ENCODE assay signal across 8 cellular contexts in genomic region chr6:127464881-127465459, GRCh38.
DNase-seq lines count a peak whose midpoint lies in the region; ATAC-seq and TF ChIP-seq lines count a peak whose summit lies in the region.

No MANE protein-coding gene starts in this region.

- DNase-seq in COR-L47 (lab: John Stamatoyannopoulos, UW) = peak; percentile 20
- DNase-seq in activated T-cell treated with anti-CD3 and anti-CD28 coated beads for 48 hours (ENCODE audit: low read depth) = peak; percentile 33
- peak; percentile 80 for DNase-seq in fibroblast of peridontal ligament (ENCODE audit: extremely low read depth)
- peak in 44 of 56 donors; percentile 5 to 81 (median 34) for DNase-seq in nucleus accumbens (lab: John Stamatoyannopoulos, UW)

- H3K9me3 ChIP-seq in OCI-LY3 (ENCODE audit: insufficient read depth, low read length) = no peaks in the 10 kb centered on the region
- H3K9me3 ChIP-seq in subcutaneous abdominal adipose tissue (ENCODE audit: control insufficient read depth in 5 of 5, low read length in 5 of 5) = no peaks in the 10 kb centered on the region

- TF ChIP-seq CTCF in OCI-LY3 (IDR thresholded peaks at IDR 0.05; ENCODE audit: low read depth, low read length) = peak; percentile 72

- H3K4me1 ChIP-seq in OCI-LY3 (ENCODE audit: low read length) (no peaks in the 10 kb centered on the region), subcutaneous abdominal adipose tissue (ENCODE audit: control insufficient read depth in 5 of 5, insufficient read depth in 5 of 5, low read length in 5 of 5) (peaks cover 0 to 12% (median 4%) of the 10 kb centered on the region in 5 donors)

- no peak overlapping the region for H2AFZ ChIP-seq in OCI-LY3 (ENCODE audit: low read depth, low read length)

- H3K4me2 ChIP-seq in OCI-LY3 (ENCODE audit: low read length) = no peak overlapping the region

- H3K4me3 ChIP-seq in OCI-LY3 (ENCODE audit: low read length) (no peak overlapping the region), subcutaneous abdominal adipose tissue (ENCODE audit: low read depth in 1 of 5, low read length in 5 of 5) (no peak overlapping the region)

- no peaks in the 10 kb centered on the region for H4K20me1 ChIP-seq in OCI-LY3 (ENCODE audit: insufficient read depth, low read length)

- H3K9ac ChIP-seq in OCI-LY3 (ENCODE audit: low read length) (no peak overlapping the region), subcutaneous abdominal adipose tissue (ENCODE audit: low read length in 5 of 5) (no peak overlapping the region)

- no peaks in the 10 kb centered on the region for H3K27me3 ChIP-seq in OCI-LY3 (ENCODE audit: low read depth, low read length)
- no peaks in the 10 kb centered on the region for H3K27me3 ChIP-seq in subcutaneous abdominal adipose tissue (ENCODE audit: control insufficient read depth in 5 of 5, insufficient read depth in 4 of 5, low read length in 5 of 5)

- no peaks in the 10 kb centered on the region for H3K79me2 ChIP-seq in OCI-LY3 (ENCODE audit: low read length)

- no peaks in the 10 kb centered on the region for H3K36me3 ChIP-seq in OCI-LY3 (replicated peaks; ENCODE audit: low read depth, low read length)
- no peaks in the 10 kb centered on the region for H3K36me3 ChIP-seq in subcutaneous abdominal adipose tissue (ENCODE audit: control insufficient read depth in 5 of 5, insufficient read depth in 5 of 5, low read length in 5 of 5)

- ATAC-seq in GM19397 (IDR thresholded peaks at IDR 0.05; ENCODE audit: unreplicated experiment) (peak; percentile 93), HG03460 (IDR thresholded peaks at IDR 0.05; ENCODE audit: unreplicated experiment) (peak; percentile 89)

- H3K27ac ChIP-seq in OCI-LY3 (ENCODE audit: low read length) (no peak overlapping the region), subcutaneous abdominal adipose tissue (ENCODE audit: low read depth, low read length) (peak overlapping the region; percentile 79)

Comparison
In these comparisons a context has a peak if more than half of its experiments do, and no peak if none do; other contexts are left out.
1. DNase-seq: peak in every context shown above with its lines; median percentile 80 in fibroblast of peridontal ligament; 34 in nucleus accumbens; 33 in activated T-cell treated with anti-CD3 and anti-CD28 coated beads for 48 hours; 20 in COR-L47.